17 cellular contexts compared by ENCODE assay signal in genomic region chr10:73060173-73060572, GRCh38. TPM values are rescaled to one million over a fixed set of nuclear protein-coding genes. Genes with fewer than 3 reads are reported as not detected.
A peak's percentile ranks its signal among the peaks of the same experiment; 100 is the strongest.
DNase-seq lines count a peak whose midpoint lies in the region; ATAC-seq and TF ChIP-seq lines count a peak whose summit lies in the region.
"Had no signal": no experiment of that assay in that cellular context is flagged by ENCODE, and none has a peak within 500 bp of the region (broad histone marks: within the 10 kb centered on the region; RNA-seq: fewer than 3 reads in every experiment).

No MANE protein-coding gene starts in this region.

- no peak for DNase-seq in activated CD4-positive, alpha-beta T cell treated with anti-CD3 and anti-CD28 coated beads for 36 hours
- DNase-seq in activated CD4-positive, alpha-beta T cell treated with anti-CD3 and anti-CD28 coated beads for 1 hour: no peak
- no peak for DNase-seq in CD4-positive, alpha-beta memory T cell
- DNase-seq in naive thymus-derived CD4-positive, alpha-beta T cell: no peak
- no peak for DNase-seq in MCF 10A (ENCODE audit: unreplicated experiment)
- DNase-seq: activated naive CD4-positive, alpha-beta T cell treated with anti-CD3 and anti-CD28 coated beads, Interleukin-2, amount 50 U/mL, for 16 hours; effector memory CD4-positive, alpha-beta T cell; esophagus squamous epithelium; NCI-H1105; NCI-H2081 treated with DMSO at 0.1 percent for 48 hours; SK-N-SH; substantia nigra; T1000 had no signal

- intact Hi-C loops in activated CD4-positive, alpha-beta T cell treated with anti-CD3 and anti-CD28 coated beads for 36 hours (cut with DNase I, micrococcal nuclease): loop anchor here (5.0 to 10.0 kb wide), 3 partner anchors 37 to 695 kb away; partner anchors contain the start of gene P4HA1 (in 1 of the 2)
- intact Hi-C loops in CD4-positive, alpha-beta memory T cell (cut with micrococcal nuclease): no loop called here
- intact Hi-C loops in naive thymus-derived CD4-positive, alpha-beta T cell (cut with micrococcal nuclease): no loop called here
- intact Hi-C loops in MCF 10A (cut with micrococcal nuclease): loop anchor here (2.0 to 10.0 kb wide), 2 partner anchors 225 to 435 kb away; partner anchors contain the start of gene MICU1

- H3K27ac ChIP-seq in CD4-positive, alpha-beta memory T cell (ENCODE audit: low read depth, low read length): no peak overlapping the region
- no peak overlapping the region for H3K27ac ChIP-seq in naive thymus-derived CD4-positive, alpha-beta T cell (ENCODE audit: low read depth, low read length)

- peak; percentile 57 for ATAC-seq in activated CD4-positive, alpha-beta T cell treated with anti-CD3 and anti-CD28 coated beads for 36 hours
- ATAC-seq in activated T-helper 17 cell treated with anti-CD3 and anti-CD28 coated beads, Interleukin-2, amount 50 U/mL, for 72 hours (replicated peaks): peak; percentile 52
- ATAC-seq in naive thymus-derived CD4-positive, alpha-beta T cell: no peak
- ATAC-seq in HG02759 (IDR thresholded peaks at IDR 0.05; ENCODE audit: unreplicated experiment): no peak
- no peak for ATAC-seq in GM19467 (IDR thresholded peaks at IDR 0.05; ENCODE audit: unreplicated experiment)
- ATAC-seq: HCT116 had no signal

- no peak for TF ChIP-seq CTCF in MCF 10A (IDR thresholded peaks at IDR 0.05; ENCODE audit: unreplicated experiment)

- H3K27me3 Mint-ChIP-seq in activated CD4-positive, alpha-beta T cell treated with anti-CD3 and anti-CD28 coated beads for 36 hours: no peaks in the 10 kb centered on the region
- H3K27me3 Mint-ChIP-seq in CD4-positive, alpha-beta memory T cell: no peaks in the 10 kb centered on the region
- H3K27me3 Mint-ChIP-seq in activated T-helper 17 cell treated with anti-CD3 and anti-CD28 coated beads, Interleukin-2, amount 50 U/mL, for 72 hours: no peaks in the 10 kb centered on the region
- no peaks in the 10 kb centered on the region for H3K27me3 Mint-ChIP-seq in naive thymus-derived CD4-positive, alpha-beta T cell
- no peaks in the 10 kb centered on the region for H3K27me3 Mint-ChIP-seq in MCF 10A (ENCODE audit: insufficient read depth, unreplicated experiment)

- peaks cover 9% of the 10 kb centered on the region for H3K36me3 ChIP-seq in CD4-positive, alpha-beta memory T cell (ENCODE audit: insufficient read depth, low read length)
- H3K36me3 ChIP-seq in naive thymus-derived CD4-positive, alpha-beta T cell (ENCODE audit: control insufficient read depth in 2 of 3, insufficient read depth in 3 of 3, low read length in 3 of 3): peaks cover 0 to 5% (median 0%) of the 10 kb centered on the region in 3 experiments

- POLR2A ChIA-PET in activated CD4-positive, alpha-beta T cell treated with anti-CD3 and anti-CD28 coated beads for 36 hours (lab: Charles Lee): no interaction called here
- POLR2A ChIA-PET in CD4-positive, alpha-beta memory T cell (lab: Charles Lee; ENCODE audit: partially characterized antibody): no interaction called here
- POLR2A ChIA-PET in naive thymus-derived CD4-positive, alpha-beta T cell (lab: Charles Lee): no interaction called here
- POLR2A ChIA-PET in MCF 10A (lab: Yijun Ruan, JAX): no interaction called here

- H3K27me3 ChIP-seq in CD4-positive, alpha-beta memory T cell (ENCODE audit: insufficient read depth, low read length): no peaks in the 10 kb centered on the region
- H3K27me3 ChIP-seq in naive thymus-derived CD4-positive, alpha-beta T cell (ENCODE audit: control insufficient read depth in 2 of 2, insufficient read depth in 2 of 2, low read length in 2 of 2): no peaks in the 10 kb centered on the region
- H3K27me3 ChIP-seq: esophagus squamous epithelium had no signal

- CTCF ChIA-PET in activated CD4-positive, alpha-beta T cell treated with anti-CD3 and anti-CD28 coated beads for 36 hours (lab: Charles Lee): no interaction called here
- CTCF ChIA-PET in CD4-positive, alpha-beta memory T cell (lab: Charles Lee; ENCODE audit: partially characterized antibody): interaction anchor here (1.0 to 1.2 kb wide), 2 partner anchors 9 to 696 kb away, joined by 3 to 5 read pairs; no protein-coding TSS in a partner anchor
- CTCF ChIA-PET in naive thymus-derived CD4-positive, alpha-beta T cell (lab: Charles Lee): interaction anchor here (0.5 kb wide), 1 partner anchor 91 kb away, joined by 3 read pairs; no protein-coding TSS in a partner anchor
- CTCF ChIA-PET in MCF 10A (lab: Yijun Ruan, JAX): interaction anchor here (0.7 kb wide), 1 partner anchor 94 kb away, joined by 3 read pairs; no protein-coding TSS in a partner anchor

- no TSS peak for BruUV-seq in MCF 10A (replicated peaks; lab: Mats Ljungman, UMichigan)

- no peak overlapping the region for H3K4me3 ChIP-seq in CD4-positive, alpha-beta memory T cell (ENCODE audit: low read length in 2 of 2)
- H3K4me3 ChIP-seq in naive thymus-derived CD4-positive, alpha-beta T cell (ENCODE audit: low read length): no peak overlapping the region
- H3K4me3 ChIP-seq: esophagus squamous epithelium had no signal

- H3K9me3 Mint-ChIP-seq in activated CD4-positive, alpha-beta T cell treated with anti-CD3 and anti-CD28 coated beads for 36 hours (ENCODE audit: low read depth): no peaks in the 10 kb centered on the region
- H3K9me3 Mint-ChIP-seq in CD4-positive, alpha-beta memory T cell: no peaks in the 10 kb centered on the region
- no peaks in the 10 kb centered on the region for H3K9me3 Mint-ChIP-seq in activated T-helper 17 cell treated with anti-CD3 and anti-CD28 coated beads, Interleukin-2, amount 50 U/mL, for 72 hours
- no peaks in the 10 kb centered on the region for H3K9me3 Mint-ChIP-seq in naive thymus-derived CD4-positive, alpha-beta T cell
- no peaks in the 10 kb centered on the region for H3K9me3 Mint-ChIP-seq in MCF 10A (ENCODE audit: unreplicated experiment)

- H3K4me1 Mint-ChIP-seq in activated CD4-positive, alpha-beta T cell treated with anti-CD3 and anti-CD28 coated beads for 36 hours: peaks cover 17% of the 10 kb centered on the region
- peaks cover 9 to 13% (median 10%) of the 10 kb centered on the region in 4 donors for H3K4me1 Mint-ChIP-seq in CD4-positive, alpha-beta memory T cell
- H3K4me1 Mint-ChIP-seq in activated T-helper 17 cell treated with anti-CD3 and anti-CD28 coated beads, Interleukin-2, amount 50 U/mL, for 72 hours: peaks cover 11% of the 10 kb centered on the region
- peaks cover 4 to 19% (median 10%) of the 10 kb centered on the region in 7 donors for H3K4me1 Mint-ChIP-seq in naive thymus-derived CD4-positive, alpha-beta T cell
- peaks cover 5% of the 10 kb centered on the region for H3K4me1 Mint-ChIP-seq in MCF 10A (ENCODE audit: insufficient read depth, unreplicated experiment)

- H3K4me1 ChIP-seq in CD4-positive, alpha-beta memory T cell (ENCODE audit: insufficient read depth, low read length): peaks cover 9% of the 10 kb centered on the region
- peaks cover 0 to 3% of the 10 kb centered on the region in 2 donors for H3K4me1 ChIP-seq in naive thymus-derived CD4-positive, alpha-beta T cell (ENCODE audit: control insufficient read depth in 2 of 2, insufficient read depth in 2 of 2, low read length in 2 of 2)
- H3K4me1 ChIP-seq: esophagus squamous epithelium had no signal

- H3K27ac Mint-ChIP-seq in activated CD4-positive, alpha-beta T cell treated with anti-CD3 and anti-CD28 coated beads for 36 hours: peak overlapping the region; percentile 70
- peak overlapping the region in 5 of 7 donors; percentile 45 to 79 (median 65) for H3K27ac Mint-ChIP-seq in CD4-positive, alpha-beta memory T cell
- H3K27ac Mint-ChIP-seq in activated T-helper 17 cell treated with anti-CD3 and anti-CD28 coated beads, Interleukin-2, amount 50 U/mL, for 72 hours: peak overlapping the region; percentile 70
- H3K27ac Mint-ChIP-seq in naive thymus-derived CD4-positive, alpha-beta T cell: peak overlapping the region in 7 of 9 donors; percentile 4 to 83 (median 34)
- no peak overlapping the region for H3K27ac Mint-ChIP-seq in MCF 10A (ENCODE audit: low read depth, unreplicated experiment)

- peaks cover 31% of the 10 kb centered on the region for H3K36me3 Mint-ChIP-seq in activated CD4-positive, alpha-beta T cell treated with anti-CD3 and anti-CD28 coated beads for 36 hours (ENCODE audit: low read depth)
- peaks cover 32 to 34% of the 10 kb centered on the region in 2 donors for H3K36me3 Mint-ChIP-seq in CD4-positive, alpha-beta memory T cell
- peaks cover 94% of the 10 kb centered on the region for H3K36me3 Mint-ChIP-seq in activated T-helper 17 cell treated with anti-CD3 and anti-CD28 coated beads, Interleukin-2, amount 50 U/mL, for 72 hours (ENCODE audit: low read depth)
- H3K36me3 Mint-ChIP-seq in naive thymus-derived CD4-positive, alpha-beta T cell: peaks cover 0 to 31% (median 14%) of the 10 kb centered on the region in 5 donors
- H3K36me3 Mint-ChIP-seq in MCF 10A (ENCODE audit: insufficient read depth, unreplicated experiment): peaks cover 39% of the 10 kb centered on the region

- no peaks in the 10 kb centered on the region for H3K9me3 ChIP-seq in CD4-positive, alpha-beta memory T cell (ENCODE audit: control insufficient read depth in 1 of 2, low read length in 2 of 2)
- no peaks in the 10 kb centered on the region for H3K9me3 ChIP-seq in naive thymus-derived CD4-positive, alpha-beta T cell (ENCODE audit: control insufficient read depth in 2 of 3, low read length in 3 of 3)
- H3K9me3 ChIP-seq: esophagus squamous epithelium, SK-N-SH had no signal

- no peak overlapping the region for H3K4me3 Mint-ChIP-seq in activated CD4-positive, alpha-beta T cell treated with anti-CD3 and anti-CD28 coated beads for 36 hours
- no peak overlapping the region for H3K4me3 Mint-ChIP-seq in CD4-positive, alpha-beta memory T cell
- H3K4me3 Mint-ChIP-seq in activated T-helper 17 cell treated with anti-CD3 and anti-CD28 coated beads, Interleukin-2, amount 50 U/mL, for 72 hours: peak overlapping the region; percentile 33
- no peak overlapping the region for H3K4me3 Mint-ChIP-seq in naive thymus-derived CD4-positive, alpha-beta T cell
- H3K4me3 Mint-ChIP-seq in MCF 10A (ENCODE audit: unreplicated experiment): no peak overlapping the region

RNA-seq across cellular contexts. Expression of gene P4HA1, which starts 36.5 kb away (rescaled TPM):
- 10 to 100 TPM; 51.8 to 58.5 TPM for total RNA-seq in activated CD4-positive, alpha-beta T cell treated with anti-CD3 and anti-CD28 coated beads for 36 hours
- total RNA-seq in CD4-positive, alpha-beta memory T cell: 10 to 100 TPM; 17.8 to 18.6 TPM
- 10 to 100 TPM; 22.9 to 41.4 TPM for polyA plus RNA-seq in CD4-positive, alpha-beta memory T cell
- total RNA-seq in activated T-helper 17 cell treated with anti-CD3 and anti-CD28 coated beads, Interleukin-2, amount 50 U/mL, for 72 hours: 100 to 1,000 TPM in 1 of 2 donors, 10 to 100 TPM in 1; 56.6 to 145 TPM
- 10 to 100 TPM; 10.5 to 74.7 (median 14.7) TPM for total RNA-seq in naive thymus-derived CD4-positive, alpha-beta T cell
- polyA plus RNA-seq in naive thymus-derived CD4-positive, alpha-beta T cell: 10 to 100 TPM; 13.4 to 16.8 TPM
- 23.9 and 25.2 TPM in 2 replicates for total RNA-seq in MCF 10A (2022)

RNA-seq across cellular contexts. Expression of gene NUDT13, which starts 50.1 kb away (rescaled TPM):
- 1 to 10 TPM; 1.6 to 2.2 TPM for total RNA-seq in activated CD4-positive, alpha-beta T cell treated with anti-CD3 and anti-CD28 coated beads for 36 hours
- 1 to 10 TPM; 2.5 to 2.9 TPM for total RNA-seq in CD4-positive, alpha-beta memory T cell
- 1 to 10 TPM; 1.4 to 1.6 TPM for polyA plus RNA-seq in CD4-positive, alpha-beta memory T cell
- total RNA-seq in activated T-helper 17 cell treated with anti-CD3 and anti-CD28 coated beads, Interleukin-2, amount 50 U/mL, for 72 hours: 1 to 10 TPM in 1 of 2 donors, under 1 TPM in 1; 0.91 to 1.3 TPM
- total RNA-seq in naive thymus-derived CD4-positive, alpha-beta T cell: 1 to 10 TPM; 1.2 to 3.5 (median 1.5) TPM
- polyA plus RNA-seq in naive thymus-derived CD4-positive, alpha-beta T cell: 1 to 10 TPM; 1.3 to 1.5 TPM
- 1.7 and 1.8 TPM in 2 replicates for total RNA-seq in MCF 10A (2022)

Comparison
In these comparisons a context has a peak if more than half of its experiments do, and no peak if none do; other contexts are left out.
1. ATAC-seq: peak in activated CD4-positive, alpha-beta T cell treated with anti-CD3 and anti-CD28 coated beads for 36 hours (single experiment) and activated T-helper 17 cell treated with anti-CD3 and anti-CD28 coated beads, Interleukin-2, amount 50 U/mL, for 72 hours (single experiment); none in naive thymus-derived CD4-positive, alpha-beta T cell (single experiment), HG02759 (single experiment) and GM19467 (single experiment).
2. intact Hi-C loops: an anchor here in activated CD4-positive, alpha-beta T cell treated with anti-CD3 and anti-CD28 coated beads for 36 hours (5.0 to 10.0 kb wide) and MCF 10A (2.0 to 10.0 kb wide); none called in CD4-positive, alpha-beta memory T cell and naive thymus-derived CD4-positive, alpha-beta T cell.